In genomic region chr9:121357011-121357410, GRCh38 we compare ENCODE assay signal across 2 cellular contexts.
TF ChIP-seq lines count a peak whose summit lies in the region.

No MANE protein-coding gene starts in this region.

TF ChIP-seq in liver, 16 proteins besides CTCF, POLR2A, EP300 and RAD21:
- TF ChIP-seq ZBTB33 (IDR thresholded peaks at IDR 0.05) (no peak), GABPA (IDR thresholded peaks at IDR 0.05 in 1 of 2, conservative IDR thresholded peaks at IDR 0.05 in 1 of 2) (no peak), SP1 (IDR thresholded peaks at IDR 0.05) (no peak), NR2F2 (IDR thresholded peaks at IDR 0.05) (no peak), HNF4A (conservative IDR thresholded peaks at IDR 0.05) (no peak), FOXA1 (IDR thresholded peaks at IDR 0.05) (no peak), YY1 (IDR thresholded peaks at IDR 0.05) (no peak), EGR1 (IDR thresholded peaks at IDR 0.05; ENCODE audit: low read depth in 2 of 2) (no peak), JUND (IDR thresholded peaks at IDR 0.05) (no peak), TAF1 (conservative IDR thresholded peaks at IDR 0.05) (no peak), RXRA (IDR thresholded peaks at IDR 0.05) (no peak), FOXA2 (IDR thresholded peaks at IDR 0.05) (no peak), HNF4G (IDR thresholded peaks at IDR 0.05) (no peak)
- TF ChIP-seq, protein P1, sequence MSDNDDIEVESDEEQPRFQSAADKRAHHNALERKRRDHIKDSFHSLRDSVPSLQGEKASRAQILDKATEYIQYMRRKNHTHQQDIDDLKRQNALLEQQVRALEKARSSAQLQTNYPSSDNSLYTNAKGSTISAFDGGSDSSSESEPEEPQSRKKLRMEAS (IDR thresholded peaks at IDR 0.05), result no peak
- TF ChIP-seq, protein P2, sequence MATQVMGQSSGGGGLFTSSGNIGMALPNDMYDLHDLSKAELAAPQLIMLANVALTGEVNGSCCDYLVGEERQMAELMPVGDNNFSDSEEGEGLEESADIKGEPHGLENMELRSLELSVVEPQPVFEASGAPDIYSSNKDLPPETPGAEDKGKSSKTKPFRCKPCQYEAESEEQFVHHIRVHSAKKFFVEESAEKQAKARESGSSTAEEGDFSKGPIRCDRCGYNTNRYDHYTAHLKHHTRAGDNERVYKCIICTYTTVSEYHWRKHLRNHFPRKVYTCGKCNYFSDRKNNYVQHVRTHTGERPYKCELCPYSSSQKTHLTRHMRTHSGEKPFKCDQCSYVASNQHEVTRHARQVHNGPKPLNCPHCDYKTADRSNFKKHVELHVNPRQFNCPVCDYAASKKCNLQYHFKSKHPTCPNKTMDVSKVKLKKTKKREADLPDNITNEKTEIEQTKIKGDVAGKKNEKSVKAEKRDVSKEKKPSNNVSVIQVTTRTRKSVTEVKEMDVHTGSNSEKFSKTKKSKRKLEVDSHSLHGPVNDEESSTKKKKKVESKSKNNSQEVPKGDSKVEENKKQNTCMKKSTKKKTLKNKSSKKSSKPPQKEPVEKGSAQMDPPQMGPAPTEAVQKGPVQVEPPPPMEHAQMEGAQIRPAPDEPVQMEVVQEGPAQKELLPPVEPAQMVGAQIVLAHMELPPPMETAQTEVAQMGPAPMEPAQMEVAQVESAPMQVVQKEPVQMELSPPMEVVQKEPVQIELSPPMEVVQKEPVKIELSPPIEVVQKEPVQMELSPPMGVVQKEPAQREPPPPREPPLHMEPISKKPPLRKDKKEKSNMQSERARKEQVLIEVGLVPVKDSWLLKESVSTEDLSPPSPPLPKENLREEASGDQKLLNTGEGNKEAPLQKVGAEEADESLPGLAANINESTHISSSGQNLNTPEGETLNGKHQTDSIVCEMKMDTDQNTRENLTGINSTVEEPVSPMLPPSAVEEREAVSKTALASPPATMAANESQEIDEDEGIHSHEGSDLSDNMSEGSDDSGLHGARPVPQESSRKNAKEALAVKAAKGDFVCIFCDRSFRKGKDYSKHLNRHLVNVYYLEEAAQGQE (IDR thresholded peaks at IDR 0.05), result no peak
- TF ChIP-seq, protein P3, sequence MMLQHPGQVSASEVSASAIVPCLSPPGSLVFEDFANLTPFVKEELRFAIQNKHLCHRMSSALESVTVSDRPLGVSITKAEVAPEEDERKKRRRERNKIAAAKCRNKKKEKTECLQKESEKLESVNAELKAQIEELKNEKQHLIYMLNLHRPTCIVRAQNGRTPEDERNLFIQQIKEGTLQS (IDR thresholded peaks at IDR 0.05), result no peak

TF ChIP-seq in HepG2, 621 proteins besides CTCF, POLR2A, EP300 and RAD21 (continued from another document):
- no peak for TF ChIP-seq LBX2 (CRISPR knock-in tag; IDR thresholded peaks at IDR 0.05; ENCODE audit: borderline replicate concordance)
- no peak for TF ChIP-seq SNAPC2 (CRISPR knock-in tag; IDR thresholded peaks at IDR 0.05)
- no peak for TF ChIP-seq DNMT1 (CRISPR knock-in tag; IDR thresholded peaks at IDR 0.05)
- TF ChIP-seq ATF1 (CRISPR knock-in tag; IDR thresholded peaks at IDR 0.05), result no peak
- TF ChIP-seq ZNF17 (CRISPR knock-in tag; IDR thresholded peaks at IDR 0.05), result no peak
- TF ChIP-seq NRL (CRISPR knock-in tag; IDR thresholded peaks at IDR 0.05; ENCODE audit: borderline replicate concordance), result no peak
- no peak for TF ChIP-seq MATR3 (CRISPR knock-in tag; IDR thresholded peaks at IDR 0.05)
- TF ChIP-seq SMAD1 (CRISPR knock-in tag; IDR thresholded peaks at IDR 0.05; ENCODE audit: borderline replicate concordance, low read depth), result no peak
- no peak for TF ChIP-seq HDAC6 (IDR thresholded peaks at IDR 0.05; ENCODE audit: low read depth, low read length)
- TF ChIP-seq, protein P4, sequence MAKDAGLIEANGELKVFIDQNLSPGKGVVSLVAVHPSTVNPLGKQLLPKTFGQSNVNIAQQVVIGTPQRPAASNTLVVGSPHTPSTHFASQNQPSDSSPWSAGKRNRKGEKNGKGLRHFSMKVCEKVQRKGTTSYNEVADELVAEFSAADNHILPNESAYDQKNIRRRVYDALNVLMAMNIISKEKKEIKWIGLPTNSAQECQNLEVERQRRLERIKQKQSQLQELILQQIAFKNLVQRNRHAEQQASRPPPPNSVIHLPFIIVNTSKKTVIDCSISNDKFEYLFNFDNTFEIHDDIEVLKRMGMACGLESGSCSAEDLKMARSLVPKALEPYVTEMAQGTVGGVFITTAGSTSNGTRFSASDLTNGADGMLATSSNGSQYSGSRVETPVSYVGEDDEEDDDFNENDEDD (CRISPR knock-in tag; IDR thresholded peaks at IDR 0.05; ENCODE audit: borderline replicate concordance), result no peak
- TF ChIP-seq EZH2 (conservative IDR thresholded peaks at IDR 0.05; ENCODE audit: low read depth, low read length), result no peak
